In the genomic region with DNA sequence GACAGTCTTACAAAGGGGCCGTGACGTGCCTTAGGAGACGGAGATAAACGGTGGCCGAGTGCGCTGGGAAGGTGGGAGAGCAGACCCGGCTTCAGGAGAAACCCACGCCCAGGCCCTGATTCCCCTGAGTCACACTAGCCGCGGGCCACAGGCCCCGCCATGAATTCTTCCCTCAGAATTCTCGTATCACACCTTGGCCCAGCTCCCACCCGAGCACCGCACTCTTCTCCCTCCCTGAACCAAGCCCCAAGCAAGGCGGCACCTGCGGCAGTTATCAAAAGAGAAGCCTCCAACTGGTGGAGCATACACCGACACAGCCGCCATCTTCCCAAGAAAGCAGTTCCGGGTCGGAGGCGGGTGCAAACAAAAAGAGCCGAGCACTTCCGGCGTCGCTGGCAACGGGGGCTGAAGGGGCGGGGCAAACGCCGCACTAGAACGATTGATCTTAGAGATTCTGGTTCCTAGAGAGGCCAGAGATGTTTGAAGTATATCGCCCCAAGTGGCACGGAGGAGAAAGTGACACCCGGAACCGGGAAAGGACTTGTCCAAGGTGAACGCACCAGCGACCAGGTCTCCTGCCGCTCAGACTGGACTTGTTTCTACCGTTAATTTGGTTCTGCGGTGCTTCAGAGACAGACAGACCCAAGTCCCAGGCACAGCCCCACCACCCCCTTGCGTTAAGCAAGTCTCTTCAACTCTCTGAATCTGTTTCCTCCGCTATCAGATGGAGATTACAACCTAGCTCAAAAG, we compare ENCODE assay signal across 8 cellular contexts. TPM values are rescaled to one million over a fixed set of nuclear protein-coding genes. Genes with fewer than 3 reads are reported as not detected.
DNase-seq lines count a peak whose midpoint lies in the region; ATAC-seq, FAIRE-seq and TF ChIP-seq lines count a peak whose summit lies in the region.

A gene (minus strand): TSS at position 341 of the 750 bp plus-strand sequence. CDS start 17 bp downstream, at position 324.

- H3K4me3 ChIP-seq in psoas muscle: peak within 1 kb of the TSS; percentile 77
- H3K4me3 ChIP-seq in uterus: peak within 1 kb of the TSS; percentile 89 to 93

- ATAC-seq in HG02870 (IDR thresholded peaks at IDR 0.05; ENCODE audit: unreplicated experiment) (peak; percentile 93), left ventricle myocardium superior (peak; percentile 95), psoas muscle (peak; percentile 96 to 98 (median 98))

- no peaks in the 10 kb centered on the region for H3K9me3 ChIP-seq in psoas muscle
- H3K9me3 ChIP-seq in uterus: no peaks in the 10 kb centered on the region

- peaks cover 24 to 40% of the 10 kb centered on the region in 2 donors for H3K36me3 ChIP-seq in psoas muscle (ENCODE audit: insufficient read depth in 1 of 2, low read depth in 1 of 2)
- no peaks in the 10 kb centered on the region for H3K36me3 ChIP-seq in uterus

- FAIRE-seq in GM12891 (lab: Jason Lieb, UNC): peak; percentile 94

- H3K27me3 ChIP-seq in psoas muscle (ENCODE audit: insufficient read depth in 3 of 3, low read length in 2 of 3): no peaks in the 10 kb centered on the region
- H3K27me3 ChIP-seq in uterus: no peaks in the 10 kb centered on the region

- H3K27ac ChIP-seq in psoas muscle: peak within 1 kb of the TSS; percentile 80
- H3K27ac ChIP-seq in uterus: peak within 1 kb of the TSS; percentile 60 to 61

- peaks cover 28% of the 10 kb centered on the region for H3K36me3 Mint-ChIP-seq in T-helper 1 cell treated with Interleukin-12 subunit alpha and Interleukin-12 subunit beta and Interleukin-4 antibody, amounts not matched to agents 30 μg/mL and 1 μg/mL, for 36 hours (ENCODE audit: low read depth)

- no peaks in the 10 kb centered on the region for H3K27me3 Mint-ChIP-seq in T-helper 1 cell treated with Interleukin-12 subunit alpha and Interleukin-12 subunit beta and Interleukin-4 antibody, amounts not matched to agents 30 μg/mL and 1 μg/mL, for 36 hours (ENCODE audit: low read depth)

- intact Hi-C loops in left ventricle myocardium superior (cut with micrococcal nuclease) (no loop called here), psoas muscle (cut with DNase I) (no loop called here), uterus (cut with DNase I; ENCODE audit: low total_unique reads) (no loop called here)

- peaks cover 3% of the 10 kb centered on the region for H3K9me3 Mint-ChIP-seq in T-helper 1 cell treated with Interleukin-12 subunit alpha and Interleukin-12 subunit beta and Interleukin-4 antibody, amounts not matched to agents 30 μg/mL and 1 μg/mL, for 36 hours

- DNase-seq in GM12891 (ENCODE audit: insufficient read length, low spot score) (peak; percentile 80), NCI-H146 treated with DMSO at 0.1 percent for 48 hours (lab: John Stamatoyannopoulos, UW; ENCODE audit: unreplicated experiment) (peak; percentile 79), amygdala (lab: John Stamatoyannopoulos, UW) (peak; percentile 51 to 96 (median 89)), left ventricle myocardium superior (peak; percentile 97), psoas muscle (peak; percentile 96 to 98), uterus (peak; percentile 96)

- H3K4me1 ChIP-seq in psoas muscle: peaks cover 12% of the 10 kb centered on the region
- peaks cover 0 to 5% of the 10 kb centered on the region in 2 donors for H3K4me1 ChIP-seq in uterus

- 6 to 7% (median 7%) methylated on average over 41 of the region's 41 CpGs for WGBS in psoas muscle, 3 donors

- TF ChIP-seq POLR2A in GM12891 (IDR thresholded peaks at IDR 0.05; ENCODE audit: low read depth, low read length) (peak; percentile 56; the same call in 1 of the 2 replicates), uterus (IDR thresholded peaks at IDR 0.05) (peak in 1 of 2 donors; percentile 32)

- peak within 1 kb of the TSS; percentile 96 for H3K4me3 Mint-ChIP-seq in T-helper 1 cell treated with Interleukin-12 subunit alpha and Interleukin-12 subunit beta and Interleukin-4 antibody, amounts not matched to agents 30 μg/mL and 1 μg/mL, for 36 hours

- peak within 1 kb of the TSS; percentile 91 for H3K27ac Mint-ChIP-seq in T-helper 1 cell treated with Interleukin-12 subunit alpha and Interleukin-12 subunit beta and Interleukin-4 antibody, amounts not matched to agents 30 μg/mL and 1 μg/mL, for 36 hours

- H3K4me1 Mint-ChIP-seq in T-helper 1 cell treated with Interleukin-12 subunit alpha and Interleukin-12 subunit beta and Interleukin-4 antibody, amounts not matched to agents 30 μg/mL and 1 μg/mL, for 36 hours (ENCODE audit: low read depth): peaks cover 23% of the 10 kb centered on the region

- TF ChIP-seq CTCF in psoas muscle (IDR thresholded peaks at IDR 0.05): peak; percentile 76
- TF ChIP-seq CTCF in uterus (IDR thresholded peaks at IDR 0.05): peak; percentile 82 to 93 (median 86)

TF ChIP-seq in GM12891, 5 proteins besides CTCF, POLR2A, EP300 and RAD21:
- TF ChIP-seq POLR2AphosphoS5 (IDR thresholded peaks at IDR 0.05; ENCODE audit: low read depth, low read length) (peak; percentile 62; the same call in 1 of the 2 replicates), PAX5 (IDR thresholded peaks at IDR 0.05; ENCODE audit: insufficient read depth, low read length, severe bottlenecking) (no peak), TAF1 (IDR thresholded peaks at IDR 0.05; ENCODE audit: low read depth, low read length) (peak; percentile 81), SPI1 (IDR thresholded peaks at IDR 0.05; ENCODE audit: low read depth, low read length) (no peak), POU2F2 (IDR thresholded peaks at IDR 0.05; ENCODE audit: low read depth, low read length) (no peak)

RNA-seq across cellular contexts. Expression of the gene that starts here (rescaled TPM):
- polyA plus RNA-seq in GM12891 (2012; ENCODE audit: low read depth, missing spikeins): 219 TPM
- total RNA-seq in left ventricle myocardium superior (173 TPM), psoas muscle (100 to 1,000 TPM; 144 to 189 (median 168) TPM), uterus (100 to 1,000 TPM in 2 of 4 donors, 10 to 100 TPM in 2; 86.1 to 292 (median 94.7) TPM)
- 100 to 1,000 TPM; 247 to 421 (median 332) TPM for polyA plus RNA-seq in psoas muscle

Comparison
In these comparisons a context has a peak if more than half of its experiments do, and no peak if none do; other contexts are left out.
1. Peak in every context shown above with its lines: DNase-seq, ATAC-seq, H3K4me3 ChIP-seq and H3K27ac ChIP-seq.